ENCODE assay signal across 9 cellular contexts in the genomic region with DNA sequence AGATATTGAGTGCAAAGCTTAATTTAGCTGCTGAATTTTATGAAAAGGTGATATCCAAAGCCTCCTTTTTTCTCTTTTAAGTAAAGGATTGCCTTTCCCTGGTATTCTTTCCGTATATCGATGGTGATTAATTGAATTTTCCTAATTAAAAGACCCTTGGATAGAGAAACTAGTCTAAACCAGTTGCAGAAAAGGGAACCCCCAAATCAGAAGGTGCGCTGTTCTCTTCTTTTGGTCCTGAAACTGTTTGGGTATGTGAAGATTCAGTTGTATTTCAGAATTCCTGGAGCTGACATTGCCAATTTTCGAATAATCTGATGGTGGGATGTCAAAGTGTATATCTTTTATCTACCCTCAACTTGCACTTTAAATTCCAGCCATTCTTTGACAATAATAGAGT. TPM values are rescaled to one million over a fixed set of nuclear protein-coding genes. Genes with fewer than 3 reads are reported as not detected.
DNase-seq lines count a peak whose midpoint lies in the region; ATAC-seq, FAIRE-seq and TF ChIP-seq lines count a peak whose summit lies in the region.
"Had no signal": no experiment of that assay in that cellular context is flagged by ENCODE, and none has a peak within 500 bp of the region (broad histone marks: within the 10 kb centered on the region; RNA-seq: fewer than 3 reads in every experiment).

No MANE protein-coding gene starts in this region.

- ATAC-seq in activated T-cell treated with anti-CD3 and anti-CD28 coated beads, Interleukin-2, amount 50 U/mL, for 72 hours (replicated peaks in 1 of 2) = no peak
- ATAC-seq in thoracic aorta (ENCODE audit: insufficient number of reproducible peaks, low FRiP score, low read depth) (no peak), HG02623 (IDR thresholded peaks at IDR 0.05; ENCODE audit: unreplicated experiment) (no peak)

- peak overlapping the region; percentile 71 to 97 for H3K4me3 Mint-ChIP-seq in activated T-cell treated with anti-CD3 and anti-CD28 coated beads, Interleukin-2, amount 50 U/mL, for 72 hours
- H3K4me3 Mint-ChIP-seq in activated naive CD8-positive, alpha-beta T cell treated with anti-CD3 and anti-CD28 coated beads for 36 hours = peak overlapping the region; percentile 91

- peaks cover 42% of the 10 kb centered on the region for H3K4me1 Mint-ChIP-seq in activated T-cell treated with anti-CD3 and anti-CD28 coated beads, Interleukin-2, amount 50 U/mL, for 72 hours (ENCODE audit: low read depth)
- peaks cover 38% of the 10 kb centered on the region for H3K4me1 Mint-ChIP-seq in activated naive CD8-positive, alpha-beta T cell treated with anti-CD3 and anti-CD28 coated beads for 36 hours

- no peak for FAIRE-seq in keratinocyte (lab: Jason Lieb, UNC)

- DNase-seq in activated T-cell treated with anti-CD3 and anti-CD28 coated beads, Interleukin-2, amount 50 U/mL, for 72 hours = no peak
- DNase-seq in activated T-cell treated with anti-CD3 and anti-CD28 coated beads, Interleukin-2, amount 50 U/mL, for 48 hours = no peak
- DNase-seq in activated naive CD8-positive, alpha-beta T cell treated with anti-CD3 and anti-CD28 coated beads for 36 hours = no peak
- DNase-seq in keratinocyte (ENCODE audit: low read depth, low spot score) (no peak), thoracic aorta (ENCODE audit: low spot score) (no peak)
- no peak for DNase-seq in activated CD8-positive, alpha-beta memory T cell treated with anti-CD3 and anti-CD28 coated beads, Interleukin-2, amount 50 U/mL, for 48 hours
- no peak for DNase-seq in stimulated activated CD4-positive, alpha-beta T cell treated with anti-CD3 and anti-CD28 coated beads, Interleukin-2, amount 100 ng/mL, for 24 hours

- no peak overlapping the region for H3K9ac ChIP-seq in keratinocyte (ENCODE audit: control insufficient read depth, extremely low read depth, insufficient read depth, low read length)

- H4K20me1 ChIP-seq in keratinocyte (ENCODE audit: control insufficient read depth, extremely low read depth, insufficient read depth, low read length) = peaks cover 4% of the 10 kb centered on the region

- H3K9me3 ChIP-seq in keratinocyte (ENCODE audit: control insufficient read depth, low read depth, low read length) (no peaks in the 10 kb centered on the region), thoracic aorta (no peaks in the 10 kb centered on the region)

- no peak overlapping the region for H2AFZ ChIP-seq in keratinocyte (ENCODE audit: control insufficient read depth, low read length)

- H3K36me3 ChIP-seq in keratinocyte (ENCODE audit: control insufficient read depth in 2 of 2, extremely low read depth in 1 of 2, insufficient read depth in 2 of 2, low read length in 2 of 2) (no peaks in the 10 kb centered on the region), thoracic aorta (no peaks in the 10 kb centered on the region)

- peaks cover 46% of the 10 kb centered on the region for H3K79me2 ChIP-seq in keratinocyte (ENCODE audit: control insufficient read depth, insufficient read depth, low read length)

- H3K36me3 Mint-ChIP-seq in activated T-cell treated with anti-CD3 and anti-CD28 coated beads, Interleukin-2, amount 50 U/mL, for 72 hours (ENCODE audit: insufficient read depth in 2 of 2) = peaks cover 0 to 2% of the 10 kb centered on the region in 2 donors
- H3K36me3 Mint-ChIP-seq in activated naive CD8-positive, alpha-beta T cell treated with anti-CD3 and anti-CD28 coated beads for 36 hours = no peaks in the 10 kb centered on the region

- peaks cover 20% of the 10 kb centered on the region for H3K27me3 Mint-ChIP-seq in activated T-cell treated with anti-CD3 and anti-CD28 coated beads, Interleukin-2, amount 50 U/mL, for 72 hours (ENCODE audit: low read depth)
- peaks cover 15% of the 10 kb centered on the region for H3K27me3 Mint-ChIP-seq in activated naive CD8-positive, alpha-beta T cell treated with anti-CD3 and anti-CD28 coated beads for 36 hours

- H3K27me3 ChIP-seq in keratinocyte (ENCODE audit: control insufficient read depth, extremely low read depth, insufficient read depth, low read length) (no peaks in the 10 kb centered on the region), thoracic aorta (replicated peaks; ENCODE audit: insufficient read depth) (no peaks in the 10 kb centered on the region)

- H3K4me2 ChIP-seq in keratinocyte (ENCODE audit: control insufficient read depth, extremely low read depth, insufficient read depth, low read depth, low read length) = peak overlapping the region; percentile 99

- TF ChIP-seq CTCF in keratinocyte (optimal IDR thresholded peaks at IDR 0.05 in 1 of 3, IDR thresholded peaks at IDR 0.05 in 1 of 3, conservative IDR thresholded peaks at IDR 0.05 in 1 of 3; ENCODE audit: extremely low read depth in 1 of 3, insufficient read depth in 2 of 3, low read length in 3 of 3) (no peak), thoracic aorta (IDR thresholded peaks at IDR 0.05) (no peak)

- H3K4me1 ChIP-seq in keratinocyte (ENCODE audit: control insufficient read depth, extremely low read depth, insufficient read depth, low read length) (peaks cover 8% of the 10 kb centered on the region), thoracic aorta (ENCODE audit: control insufficient read depth in 1 of 2, low read depth in 2 of 2) (peaks cover 12 to 21% of the 10 kb centered on the region in 2 donors)

- H3K9me3 Mint-ChIP-seq in activated T-cell treated with anti-CD3 and anti-CD28 coated beads, Interleukin-2, amount 50 U/mL, for 72 hours = no peaks in the 10 kb centered on the region
- H3K9me3 Mint-ChIP-seq in activated naive CD8-positive, alpha-beta T cell treated with anti-CD3 and anti-CD28 coated beads for 36 hours = no peaks in the 10 kb centered on the region

- dilution Hi-C loops in keratinocyte (cut with MboI; ENCODE audit: extremely low pct_ligation_motif_present, low sequenced_read_pairs) = no loop called here

- H3K27ac ChIP-seq in keratinocyte (ENCODE audit: control insufficient read depth, insufficient read depth, low read length) (no peak overlapping the region), thoracic aorta (peak overlapping the region in 1 of 2 donors; percentile 85)

- H3K4me3 ChIP-seq in keratinocyte (ENCODE audit: control insufficient read depth in 2 of 3, extremely low read depth in 1 of 3, insufficient read depth in 2 of 3, low read depth in 1 of 3, low read length in 3 of 3) (peak overlapping the region; percentile 80 to 99 (median 88)), thoracic aorta (peak overlapping the region; percentile 78)

- no peak overlapping the region for H3K27ac Mint-ChIP-seq in activated T-cell treated with anti-CD3 and anti-CD28 coated beads, Interleukin-2, amount 50 U/mL, for 72 hours
- no peak overlapping the region for H3K27ac Mint-ChIP-seq in activated naive CD8-positive, alpha-beta T cell treated with anti-CD3 and anti-CD28 coated beads for 36 hours

- H3K9me1 ChIP-seq in keratinocyte (ENCODE audit: control insufficient read depth, extremely low read depth, insufficient read depth, low read length) = no peaks in the 10 kb centered on the region

RNA-seq across cellular contexts. Expression of a gene that starts 1.9 kb away (rescaled TPM):
- total RNA-seq in activated T-cell treated with anti-CD3 and anti-CD28 coated beads, Interleukin-2, amount 50 U/mL, for 72 hours = 10 to 100 TPM; 18.1 to 21.2 TPM
- 10 to 100 TPM; 30.7 to 35.8 TPM for total RNA-seq in activated naive CD8-positive, alpha-beta T cell treated with anti-CD3 and anti-CD28 coated beads for 36 hours
- polyA plus RNA-seq in keratinocyte = 11.1 to 20.3 TPM (median 17.6 TPM) in 3 replicates
- 26.9 TPM for polyA plus RNA-seq in keratinocyte (2011; ENCODE audit: low read depth)
- 11.9 and 17.7 TPM in 2 replicates for polyA plus RNA-seq in keratinocyte (2011; cell fraction: cytosol; rRNA removed)
- polyA plus RNA-seq in keratinocyte (2011; cell fraction: nucleus; rRNA removed) = 14.4 and 16.6 TPM in 2 replicates
- 15.1 and 21.1 TPM in 2 replicates for polyA plus RNA-seq in keratinocyte (2012; ENCODE audit: low replicate concordance)
- polyA minus RNA-seq in keratinocyte = 36.5 to 58.1 TPM (median 41.9 TPM) in 3 replicates
- polyA minus RNA-seq in keratinocyte (2011; cell fraction: cytosol; rRNA and poly(A)+ RNA removed) = 30.1 TPM
- polyA minus RNA-seq in keratinocyte (2011; cell fraction: nucleus; rRNA and poly(A)+ RNA removed) = 32.5 and 52.6 TPM in 2 replicates
- 10 to 100 TPM; 14.0 to 14.2 TPM for total RNA-seq in thoracic aorta

RNA-seq across cellular contexts. Expression of a gene that starts 23.7 kb away (rescaled TPM):
- total RNA-seq in activated T-cell treated with anti-CD3 and anti-CD28 coated beads, Interleukin-2, amount 50 U/mL, for 72 hours = not detected
- not detected for total RNA-seq in activated naive CD8-positive, alpha-beta T cell treated with anti-CD3 and anti-CD28 coated beads for 36 hours
- polyA plus RNA-seq in keratinocyte = not detected in 3 replicates
- polyA plus RNA-seq in keratinocyte (2011; ENCODE audit: low read depth) = not detected
- not detected in 2 replicates for polyA plus RNA-seq in keratinocyte (2011; cell fraction: cytosol; rRNA removed)
- polyA plus RNA-seq in keratinocyte (2011; cell fraction: nucleus; rRNA removed) = not detected in 2 replicates
- not detected in 2 replicates for polyA plus RNA-seq in keratinocyte (2012; ENCODE audit: low replicate concordance)
- not detected in 3 replicates for polyA minus RNA-seq in keratinocyte
- not detected for polyA minus RNA-seq in keratinocyte (2011; cell fraction: cytosol; rRNA and poly(A)+ RNA removed)
- not detected in 2 replicates for polyA minus RNA-seq in keratinocyte (2011; cell fraction: nucleus; rRNA and poly(A)+ RNA removed)
- total RNA-seq in thoracic aorta = not detected
- total RNA-seq: subcutaneous adipose tissue had no signal
